ENCODE assay signal across 25 cellular contexts in genomic region chr2:169925968-169926367, GRCh38.
"Had no signal": no experiment of that assay in that cellular context is flagged by ENCODE, and none has a peak within 500 bp of the region (broad histone marks: within the 10 kb centered on the region; RNA-seq: fewer than 3 reads in every experiment).

No MANE protein-coding gene starts in this region.

- H3K27me3 Mint-ChIP-seq: activated CD8-positive, alpha-beta memory T cell treated with anti-CD3 and anti-CD28 coated beads, Interleukin-2, amount 10 ng/mL, durations not matched to agents 7 days and 5 days; activated T-helper 17 cell treated with anti-CD3 and anti-CD28 coated beads, Interleukin-2, amount 50 U/mL, for 72 hours; stimulated activated memory B cell treated with anti-CD40 and anti-IgM and Interleukin-4, amounts not matched to agents 10 μg/mL and 1 μg/mL and 100 μg/mL, for 72 hours; T-cell had no signal

- H3K4me3 Mint-ChIP-seq: activated CD8-positive, alpha-beta memory T cell treated with anti-CD3 and anti-CD28 coated beads, Interleukin-2, amount 10 ng/mL, durations not matched to agents 7 days and 5 days; activated T-helper 17 cell treated with anti-CD3 and anti-CD28 coated beads, Interleukin-2, amount 50 U/mL, for 72 hours; mesothelial cell of epicardium; stimulated activated memory B cell treated with anti-CD40 and anti-IgM and Interleukin-4, amounts not matched to agents 10 μg/mL and 1 μg/mL and 100 μg/mL, for 72 hours; T-cell had no signal

- H3K27me3 ChIP-seq: cardiac muscle cell, foreskin keratinocyte, neutrophil, pancreas, sigmoid colon, upper lobe of right lung had no signal

- H3K9me3 ChIP-seq: lower lobe of right lung, neutrophil, pancreas, sigmoid colon, thoracic aorta, upper lobe of right lung had no signal

- ATAC-seq: activated CD8-positive, alpha-beta memory T cell treated with anti-CD3 and anti-CD28 coated beads, Interleukin-2, amount 10 ng/mL, durations not matched to agents 7 days and 5 days; activated T-helper 17 cell treated with anti-CD3 and anti-CD28 coated beads, Interleukin-2, amount 50 U/mL, for 72 hours; foreskin keratinocyte; lower lobe of right lung; pancreas; SK-N-SH treated with all-trans-retinoic acid at 6 μM for 48 hours; stimulated activated memory B cell treated with anti-CD40 and anti-IgM and Interleukin-4, amounts not matched to agents 10 μg/mL and 1 μg/mL and 100 μg/mL, for 72 hours; T-cell; upper lobe of right lung had no signal

- DNase-seq: activated CD4-positive, alpha-beta T cell treated with anti-CD3 and anti-CD28 coated beads, Interleukin-2, amount 50 U/mL, for 4 hours; activated CD8-positive, alpha-beta memory T cell treated with anti-CD3 and anti-CD28 coated beads, Interleukin-2, amount 10 ng/mL, durations not matched to agents 7 days and 5 days; activated naive CD4-positive, alpha-beta T cell treated with Interleukin-2 at 50 U/mL for 16 hours; activated T-cell treated with anti-CD3 and anti-CD28 coated beads, Interleukin-2, amount 50 U/mL, for 1 hour; amniotic stem cell; foreskin keratinocyte; glutamatergic neuron; hypothalamus; islet precursor cell; lower lobe of right lung; pancreas; SIG-M5; sigmoid colon; stimulated activated CD4-positive, alpha-beta T cell treated with anti-CD3 and anti-CD28 coated beads, Interleukin-4, amount 100 ng/mL, for 24 hours; T-cell; T-helper 9 cell; upper lobe of right lung; WERI-Rb-1 had no signal

- H3K4me1 Mint-ChIP-seq: activated T-helper 17 cell treated with anti-CD3 and anti-CD28 coated beads, Interleukin-2, amount 50 U/mL, for 72 hours; mesothelial cell of epicardium; stimulated activated memory B cell treated with anti-CD40 and anti-IgM and Interleukin-4, amounts not matched to agents 10 μg/mL and 1 μg/mL and 100 μg/mL, for 72 hours; T-cell had no signal

- H3K27ac Mint-ChIP-seq: activated CD8-positive, alpha-beta memory T cell treated with anti-CD3 and anti-CD28 coated beads, Interleukin-2, amount 10 ng/mL, durations not matched to agents 7 days and 5 days; activated T-helper 17 cell treated with anti-CD3 and anti-CD28 coated beads, Interleukin-2, amount 50 U/mL, for 72 hours; mesothelial cell of epicardium; stimulated activated memory B cell treated with anti-CD40 and anti-IgM and Interleukin-4, amounts not matched to agents 10 μg/mL and 1 μg/mL and 100 μg/mL, for 72 hours had no signal

- H3K4me1 ChIP-seq: lower lobe of right lung, pancreas, sigmoid colon, upper lobe of right lung had no signal

- H3K4me3 ChIP-seq: cardiac muscle cell, lower lobe of right lung, pancreas, sigmoid colon, thoracic aorta, upper lobe of right lung had no signal

- H3K9me3 Mint-ChIP-seq: activated T-helper 17 cell treated with anti-CD3 and anti-CD28 coated beads, Interleukin-2, amount 50 U/mL, for 72 hours; mesothelial cell of epicardium; stimulated activated memory B cell treated with anti-CD40 and anti-IgM and Interleukin-4, amounts not matched to agents 10 μg/mL and 1 μg/mL and 100 μg/mL, for 72 hours; T-cell had no signal

- H3K27ac ChIP-seq: cardiac muscle cell, foreskin keratinocyte, lower lobe of right lung, neutrophil, pancreas, sigmoid colon, thoracic aorta, upper lobe of right lung, WERI-Rb-1 had no signal
